In genomic region chr6:41602864-41603608, GRCh38 we compare ENCODE assay signal across 8 cellular contexts. TPM values are rescaled to one million over a fixed set of nuclear protein-coding genes. Genes with fewer than 3 reads are reported as not detected.
A peak's percentile ranks its signal among the peaks of the same experiment; 100 is the strongest.
DNase-seq lines count a peak whose midpoint lies in the region; ATAC-seq and TF ChIP-seq lines count a peak whose summit lies in the region.

No MANE protein-coding gene starts in this region.

- no peaks in the 10 kb centered on the region for H3K27me3 ChIP-seq in HUES6 (ENCODE audit: control insufficient read depth, insufficient read depth, low read length)

- peak overlapping the region; percentile 51 for H3K4me3 ChIP-seq in HUES6 (ENCODE audit: low read depth, low read length)
- no peak overlapping the region for H3K4me3 ChIP-seq in mucosa of descending colon

- H3K9me3 ChIP-seq in HUES6 (ENCODE audit: control insufficient read depth, insufficient read depth, low read depth, low read length) (no peaks in the 10 kb centered on the region), mucosa of descending colon (no peaks in the 10 kb centered on the region)

- H3K27ac ChIP-seq in HUES6 (ENCODE audit: low read depth, low read length) = no peak overlapping the region
- H3K27ac ChIP-seq in epithelial cell of prostate = no peak overlapping the region

- H3K36me3 ChIP-seq in HUES6 (ENCODE audit: control insufficient read depth, insufficient read depth, low read length) (no peaks in the 10 kb centered on the region), mucosa of descending colon (ENCODE audit: low read depth) (no peaks in the 10 kb centered on the region)

- peak; percentile 88 for ATAC-seq in mucosa of descending colon
- ATAC-seq in HG03457 (IDR thresholded peaks at IDR 0.05; ENCODE audit: unreplicated experiment) = no peak

- H3K9ac ChIP-seq in HUES6 (ENCODE audit: low read length) = no peak overlapping the region

- TF ChIP-seq CTCF in mucosa of descending colon (IDR thresholded peaks at IDR 0.05) = peak; percentile 76

- peaks cover 17% of the 10 kb centered on the region for H3K4me1 ChIP-seq in HUES6 (ENCODE audit: control insufficient read depth, insufficient read depth, low read length)
- peaks cover 15% of the 10 kb centered on the region for H3K4me1 ChIP-seq in mucosa of descending colon (ENCODE audit: low read depth)

- intact Hi-C loops in mucosa of descending colon (cut with DNase I, micrococcal nuclease) = loop anchor here in 1 of 2 donors (5.0 kb wide), 1 partner anchor 79 kb away; no protein-coding TSS in a partner anchor

- DNase-seq in GM04504 (ENCODE audit: low read depth) (peak; percentile 53), NOMO-1 treated with dmso at 0.1 percent for 144 hours (lab: John Stamatoyannopoulos, UW; ENCODE audit: unreplicated experiment) (peak; percentile 79), epithelial cell of prostate (ENCODE audit: low read depth, low spot score) (peak; percentile 29), mucosa of descending colon (peak; percentile 74 to 84 (median 82))
- DNase-seq in activated CD8-positive, alpha-beta memory T cell treated with anti-CD3 and anti-CD28 coated beads for 48 hours (ENCODE audit: low read depth in 2 of 3, low spot score in 2 of 3) = peak; percentile 25 to 62 (median 41)
- peak; percentile 48 to 54 for DNase-seq in stimulated activated CD8-positive, alpha-beta memory T cell treated with anti-CD3 and anti-CD28 coated beads, Interleukin-15, amount 100 ng/mL, for 48 hours (ENCODE audit: low read depth in 2 of 2)

RNA-seq across cellular contexts. Expression of gene MDFI, which starts 35.2 kb away (rescaled TPM):
- total RNA-seq in mucosa of descending colon = 1 to 10 TPM in 2 of 3 donors, under 1 TPM in 1; 0.96 to 2.2 (median 2.1) TPM

RNA-seq across cellular contexts. Expression of gene FOXP4, which starts 56.9 kb away (rescaled TPM):
- 10 to 100 TPM; 31.5 to 34.9 (median 33.8) TPM for total RNA-seq in mucosa of descending colon

Comparison
In these comparisons a context has a peak if more than half of its experiments do, and no peak if none do; other contexts are left out.
1. DNase-seq: peak in every context shown above with its lines; median percentile 82 in mucosa of descending colon; 79 in NOMO-1 treated with dmso at 0.1 percent for 144 hours; 53 in GM04504; 51 in stimulated activated CD8-positive, alpha-beta memory T cell treated with anti-CD3 and anti-CD28 coated beads, Interleukin-15, amount 100 ng/mL, for 48 hours; 41 in activated CD8-positive, alpha-beta memory T cell treated with anti-CD3 and anti-CD28 coated beads for 48 hours; 29 in epithelial cell of prostate.